In the genomic region with DNA sequence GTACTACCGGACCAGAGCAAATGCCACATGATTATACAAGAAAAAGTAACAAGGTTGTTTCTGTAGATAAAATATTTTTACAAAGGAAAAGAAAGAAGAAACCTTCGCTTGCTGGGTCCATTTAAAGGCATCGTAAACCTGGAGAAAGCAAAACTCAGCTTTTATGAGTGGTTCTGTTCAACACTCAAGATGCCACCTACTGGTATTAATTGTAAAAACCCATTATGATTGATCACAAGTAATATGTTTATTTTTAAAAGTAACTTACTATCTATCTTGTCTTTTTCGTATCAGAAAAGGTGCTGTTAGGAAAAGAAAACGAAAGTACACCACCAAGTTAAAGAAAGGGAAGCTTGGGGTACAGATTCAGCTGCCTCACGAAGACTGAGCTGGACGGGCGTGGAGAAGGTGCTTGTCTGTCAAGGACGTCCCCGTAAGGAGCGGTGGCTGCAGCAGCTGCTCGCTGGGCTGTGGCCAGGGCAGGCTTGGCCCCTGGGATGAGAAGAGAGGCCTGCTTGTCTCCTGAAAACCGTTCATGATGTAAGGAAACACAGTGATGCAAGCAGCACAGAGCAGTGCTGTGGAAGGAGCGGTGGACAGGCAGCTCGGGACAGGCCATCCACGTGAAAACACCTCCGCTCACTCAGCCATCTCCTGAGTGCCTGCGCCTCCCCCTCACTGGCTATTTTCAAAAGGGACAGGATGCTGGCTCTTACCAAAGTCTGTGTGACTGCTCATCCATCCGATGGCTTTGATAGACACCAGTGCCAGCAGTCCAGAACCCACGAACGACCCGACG, we compare ENCODE assay signal across 15 cellular contexts. TPM values are rescaled to one million over a fixed set of nuclear protein-coding genes. Genes with fewer than 3 reads are reported as not detected.
DNase-seq lines count a peak whose midpoint lies in the region; ATAC-seq, FAIRE-seq and TF ChIP-seq lines count a peak whose summit lies in the region.
"Had no signal": no experiment of that assay in that cellular context is flagged by ENCODE, and none has a peak within 500 bp of the region (broad histone marks: within the 10 kb centered on the region; RNA-seq: fewer than 3 reads in every experiment).

No MANE protein-coding gene starts in this region.

- peak; percentile 32; the same call in 1 of the 3 replicates for TF ChIP-seq CTCF in GM12872 (IDR thresholded peaks at IDR 0.05; ENCODE audit: insufficient read depth, low read depth, low read length)
- peak; percentile 31 for TF ChIP-seq CTCF in choroid plexus epithelial cell (conservative IDR thresholded peaks at IDR 0.05; ENCODE audit: low read depth, low read length)
- peak; percentile 8 for TF ChIP-seq CTCF in progenitor cell of endocrine pancreas (IDR thresholded peaks at IDR 0.05; ENCODE audit: unreplicated experiment)

- H3K27ac Mint-ChIP-seq in progenitor cell of endocrine pancreas, result peak overlapping the region; percentile 66

- no peak overlapping the region for H3K4me3 ChIP-seq in choroid plexus epithelial cell (ENCODE audit: low read depth, low read length)
- H3K4me3 ChIP-seq: HAP-1 had no signal

- H3K27me3 Mint-ChIP-seq in progenitor cell of endocrine pancreas, result no peaks in the 10 kb centered on the region
- H3K27me3 Mint-ChIP-seq: stimulated activated naive CD8-positive, alpha-beta T cell treated with anti-CD3 and anti-CD28 coated beads, Interleukin-15, Interleukin-2, amounts not matched to agents 100 ng/mL and 50 ng/mL, for 24 hours had no signal

- no peak overlapping the region for H3K4me3 Mint-ChIP-seq in progenitor cell of endocrine pancreas (ENCODE audit: low read depth)
- H3K4me3 Mint-ChIP-seq: stimulated activated naive CD8-positive, alpha-beta T cell treated with anti-CD3 and anti-CD28 coated beads, Interleukin-15, Interleukin-2, amounts not matched to agents 100 ng/mL and 50 ng/mL, for 24 hours; T-helper 1 cell treated with Interleukin-12 subunit alpha and Interleukin-12 subunit beta and Interleukin-4 antibody, amounts not matched to agents 30 μg/mL and 1 μg/mL, for 36 hours had no signal

- no peak for FAIRE-seq in frontal cortex (lab: Jason Lieb, UNC)
- no peak for FAIRE-seq in RCC 7860 (lab: Jason Lieb, UNC)
- FAIRE-seq: G401.6 had no signal

- in situ Hi-C loops in KBM-7 (cut with MboI; ENCODE audit: low pct_unique_long_range_greater_than_20kb, low sequenced_read_pairs), result no loop called here

- DNase-seq in choroid plexus epithelial cell (ENCODE audit: low read depth) (peak; percentile 36), progenitor cell of endocrine pancreas (ENCODE audit: low spot score, unreplicated experiment) (no peak), KBM-7 (no peak), NCI-H2029 (lab: John Stamatoyannopoulos, UW) (no peak), frontal cortex (ENCODE audit: low spot score in 2 of 2) (no peak), RCC 7860 (ENCODE audit: low spot score) (no peak)
- DNase-seq: activated T-cell treated with anti-CD3 and anti-CD28 coated beads for 4 hours, islet precursor cell, NCI-H446 treated with DMSO at 0.1 percent for 48 hours had no signal

- no peaks in the 10 kb centered on the region for H3K9me3 Mint-ChIP-seq in progenitor cell of endocrine pancreas (ENCODE audit: low read depth)
- H3K9me3 Mint-ChIP-seq: stimulated activated naive CD8-positive, alpha-beta T cell treated with anti-CD3 and anti-CD28 coated beads, Interleukin-15, Interleukin-2, amounts not matched to agents 100 ng/mL and 50 ng/mL, for 24 hours; T-helper 1 cell treated with Interleukin-12 subunit alpha and Interleukin-12 subunit beta and Interleukin-4 antibody, amounts not matched to agents 30 μg/mL and 1 μg/mL, for 36 hours had no signal

- no peaks in the 10 kb centered on the region for H3K4me1 Mint-ChIP-seq in progenitor cell of endocrine pancreas (ENCODE audit: low read depth)

- ATAC-seq in GM21825 (IDR thresholded peaks at IDR 0.05; ENCODE audit: unreplicated experiment), result peak; percentile 24

- peaks cover 36% of the 10 kb centered on the region for H3K36me3 Mint-ChIP-seq in progenitor cell of endocrine pancreas (ENCODE audit: insufficient read depth)

RNA-seq across cellular contexts. Expression of gene SLC15A4, which starts 25.0 kb away (rescaled TPM):
- 31.3 and 33.8 TPM in 2 replicates for total RNA-seq in progenitor cell of endocrine pancreas
- 23.6 TPM for total RNA-seq in frontal cortex

RNA-seq across cellular contexts. Expression of gene GLT1D1, which starts 54.5 kb away (rescaled TPM):
- 5.7 and 6.5 TPM in 2 replicates for total RNA-seq in progenitor cell of endocrine pancreas
- 11.0 TPM for total RNA-seq in frontal cortex
